ENCODE assay signal across 32 cellular contexts in genomic region chr12:16691624-16692023, GRCh38.
"Had no signal": no experiment of that assay in that cellular context is flagged by ENCODE, and none has a peak within 500 bp of the region (broad histone marks: within the 10 kb centered on the region; RNA-seq: fewer than 3 reads in every experiment).

No MANE protein-coding gene starts in this region.

- H3K4me1 ChIP-seq: colonic mucosa, esophagus muscularis mucosa, foreskin keratinocyte, gastroesophageal sphincter, heart right ventricle, left lung, psoas muscle, sigmoid colon, suprapubic skin, vagina had no signal

- H3K4me1 Mint-ChIP-seq: mesothelial cell of epicardium; naive thymus-derived CD4-positive, alpha-beta T cell; nephron; stimulated activated naive CD8-positive, alpha-beta T cell treated with anti-CD3 and anti-CD28 coated beads, Interleukin-15, amount 100 ng/mL, for 72 hours had no signal

- ATAC-seq: foreskin keratinocyte; gastroesophageal sphincter; heart right ventricle; left cardiac atrium; left lung; mucosa of descending colon; naive thymus-derived CD4-positive, alpha-beta T cell; psoas muscle; right cardiac atrium; stimulated activated naive CD8-positive, alpha-beta T cell treated with anti-CD3 and anti-CD28 coated beads, Interleukin-15, amount 100 ng/mL, for 72 hours had no signal

- H3K27me3 ChIP-seq: colonic mucosa, esophagus muscularis mucosa, foreskin keratinocyte, gastroesophageal sphincter, heart right ventricle, left lung, sigmoid colon, suprapubic skin, vagina had no signal

- H3K27ac ChIP-seq: colonic mucosa, esophagus muscularis mucosa, foreskin keratinocyte, gastroesophageal sphincter, heart right ventricle, left lung, psoas muscle, sigmoid colon, skin epidermis, suprapubic skin, vagina had no signal

- DNase-seq: colonic mucosa; effector CD8-positive, alpha-beta T cell; foreskin keratinocyte; glutamatergic neuron; heart right ventricle; hippocampal formation; left cardiac atrium; left lung; mesenchymal stem cell; mucosa of descending colon; naive thymus-derived CD4-positive, alpha-beta T cell; nucleus accumbens; posterior cingulate gyrus; psoas muscle; right cardiac atrium; sigmoid colon; stimulated activated CD4-positive, alpha-beta T cell treated with anti-CD3 and anti-CD28 coated beads, Interleukin-15, amount 100 ng/mL, for 24 hours; stimulated activated CD4-positive, alpha-beta T cell treated with anti-CD3 and anti-CD28 coated beads, Interleukin-4, amount 100 ng/mL, for 1 hour; stimulated activated CD8-positive, alpha-beta memory T cell treated with anti-CD3 and anti-CD28 coated beads, Interleukin-4, amount 100 ng/mL, for 48 hours; stimulated activated naive CD4-positive, alpha-beta T cell; stimulated activated naive CD8-positive, alpha-beta T cell treated with anti-CD3 and anti-CD28 coated beads, Interleukin-15, amount 100 ng/mL, for 72 hours; trophoblast cell had no signal

- H3K36me3 ChIP-seq: colonic mucosa, esophagus muscularis mucosa, gastroesophageal sphincter, heart right ventricle, left lung, sigmoid colon, suprapubic skin, vagina had no signal

- H3K27ac Mint-ChIP-seq: dendritic cell treated with granulocyte-macrophage colony-stimulating factor and Interleukin-4, amounts not matched to agents 40 ng/mL and 50 ng/mL, for 4 days; mesothelial cell of epicardium; naive thymus-derived CD4-positive, alpha-beta T cell; nephron; stimulated activated naive CD8-positive, alpha-beta T cell treated with anti-CD3 and anti-CD28 coated beads, Interleukin-15, amount 100 ng/mL, for 72 hours had no signal

- H3K4me3 Mint-ChIP-seq: dendritic cell treated with granulocyte-macrophage colony-stimulating factor and Interleukin-4, amounts not matched to agents 40 ng/mL and 50 ng/mL, for 4 days; mesothelial cell of epicardium; naive thymus-derived CD4-positive, alpha-beta T cell; nephron; stimulated activated naive CD8-positive, alpha-beta T cell treated with anti-CD3 and anti-CD28 coated beads, Interleukin-15, amount 100 ng/mL, for 72 hours had no signal

- H3K27me3 Mint-ChIP-seq: dendritic cell treated with granulocyte-macrophage colony-stimulating factor and Interleukin-4, amounts not matched to agents 40 ng/mL and 50 ng/mL, for 4 days; naive thymus-derived CD4-positive, alpha-beta T cell; stimulated activated naive CD8-positive, alpha-beta T cell treated with anti-CD3 and anti-CD28 coated beads, Interleukin-15, amount 100 ng/mL, for 72 hours had no signal

- FAIRE-seq: endothelial cell of umbilical vein, islet of Langerhans had no signal

- H3K9me3 ChIP-seq: colonic mucosa, mucosa of descending colon, vagina had no signal

- H3K4me3 ChIP-seq: colonic mucosa, esophagus muscularis mucosa, gastroesophageal sphincter, heart right ventricle, left lung, mucosa of descending colon, psoas muscle, sigmoid colon, skin epidermis, suprapubic skin, vagina had no signal

- H3K36me3 Mint-ChIP-seq: mesothelial cell of epicardium; naive thymus-derived CD4-positive, alpha-beta T cell had no signal
